Comparison of ENCODE assay signal across 27 cellular contexts in genomic region chr12:40473979-40474378, GRCh38.
DNase-seq lines count a peak whose midpoint lies in the region; ATAC-seq and TF ChIP-seq lines count a peak whose summit lies in the region.
"Had no signal": no experiment of that assay in that cellular context is flagged by ENCODE, and none has a peak within 500 bp of the region (broad histone marks: within the 10 kb centered on the region; RNA-seq: fewer than 3 reads in every experiment).

No MANE protein-coding gene starts in this region.

- H3K9ac ChIP-seq in SK-N-SH = no peak overlapping the region
- H3K9ac ChIP-seq: BLaER1 had no signal

- H3K9me3 ChIP-seq in SK-N-SH = no peaks in the 10 kb centered on the region; the same call in 1 of the 2 replicates
- H3K9me3 ChIP-seq: lower lobe of right lung, right lobe of liver had no signal

- no peak for TF ChIP-seq RAD21 in SK-N-SH (IDR thresholded peaks at IDR 0.05; ENCODE audit: low read length)

- no peak overlapping the region for H3K4me3 ChIP-seq in SK-N-SH (ENCODE audit: low read depth in 2 of 2, low read length in 1 of 2)
- H3K4me3 ChIP-seq: BLaER1, dorsolateral prefrontal cortex, lower lobe of right lung, right lobe of liver had no signal

- peaks cover 4% of the 10 kb centered on the region for H3K36me3 Mint-ChIP-seq in WTC11
- no peaks in the 10 kb centered on the region for H3K36me3 Mint-ChIP-seq in stimulated activated effector memory CD8-positive, alpha-beta T cell treated with anti-CD3 and anti-CD28 coated beads, Interleukin-12 subunit alpha, Interleukin-12 subunit beta, amount 100 ng/mL, for 72 hours

- H3K9me2 ChIP-seq in SK-N-SH = no peaks in the 10 kb centered on the region

- H3K4me2 ChIP-seq in SK-N-SH = no peak overlapping the region
- H3K4me2 ChIP-seq: BLaER1 had no signal

- 72% methylated on average over 6 of the region's 6 CpGs for WGBS in SK-N-SH (ENCODE audit: low lambda C conversion rate)

- H3K27ac Mint-ChIP-seq in WTC11 = no peak overlapping the region
- no peak overlapping the region for H3K27ac Mint-ChIP-seq in stimulated activated effector memory CD8-positive, alpha-beta T cell treated with anti-CD3 and anti-CD28 coated beads, Interleukin-12 subunit alpha, Interleukin-12 subunit beta, amount 100 ng/mL, for 72 hours
- H3K27ac Mint-ChIP-seq: activated naive CD4-positive, alpha-beta T cell treated with anti-CD3 and anti-CD28 coated beads for 36 hours had no signal

- POLR2A ChIA-PET in WTC11 (lab: Charles Lee) = no interaction called here
- POLR2A ChIA-PET in SK-N-SH (lab: Yijun Ruan, JAX) = no interaction called here

- ATAC-seq in HG03439 (IDR thresholded peaks at IDR 0.05; ENCODE audit: unreplicated experiment) (peak; percentile 53), WTC11 (peak; percentile 55), GM18907 (IDR thresholded peaks at IDR 0.05; ENCODE audit: unreplicated experiment) (no peak)
- ATAC-seq in stimulated activated effector memory CD8-positive, alpha-beta T cell treated with anti-CD3 and anti-CD28 coated beads, Interleukin-12 subunit alpha, Interleukin-12 subunit beta, amount 100 ng/mL, for 72 hours = peak; percentile 13
- ATAC-seq: activated T-cell treated with anti-CD3 and anti-CD28 coated beads, Interleukin-2, amount 50 U/mL, for 4 hours; HepG2; lower lobe of right lung; right lobe of liver had no signal

- peaks cover 0 to 3% of the 10 kb centered on the region in 2 experiments; a peak in 2 of 4 replicates for H3K4me1 ChIP-seq in SK-N-SH (ENCODE audit: control insufficient read depth in 1 of 2, insufficient read depth in 2 of 2, low read depth in 1 of 2, low read length in 1 of 2)
- H3K4me1 ChIP-seq: lower lobe of right lung, right lobe of liver had no signal

- no peak overlapping the region for H3K27ac ChIP-seq in SK-N-SH (ENCODE audit: low read depth in 2 of 2, low read length in 1 of 2)
- H3K27ac ChIP-seq: BLaER1, dorsolateral prefrontal cortex, epithelial cell of prostate, lower lobe of right lung, right lobe of liver, RWPE1 had no signal

- no peak for TF ChIP-seq CTCF in WTC11 (IDR thresholded peaks at IDR 0.05)
- no peak for TF ChIP-seq CTCF in SK-N-SH (IDR thresholded peaks at IDR 0.05)

- no peak for TF ChIP-seq EP300 in SK-N-SH (IDR thresholded peaks at IDR 0.05; ENCODE audit: borderline replicate concordance in 1 of 2, low read depth in 1 of 2, low read length in 1 of 2)

- no peaks in the 10 kb centered on the region for H3K27me3 Mint-ChIP-seq in WTC11 (ENCODE audit: low read depth)

- no peaks in the 10 kb centered on the region for H3F3A ChIP-seq in SK-N-SH (replicated peaks; ENCODE audit: insufficient read depth)

- DNase-seq in NCI-H1694 treated with DMSO at 0.1 percent for 48 hours (lab: John Stamatoyannopoulos, UW) (peak; percentile 7), NCI-H1694 (lab: John Stamatoyannopoulos, UW) (no peak), WTC11 (ENCODE audit: low spot score) (no peak), AG08395 (ENCODE audit: low spot score) (no peak), SK-N-SH (no peak)
- DNase-seq in stimulated activated effector memory CD8-positive, alpha-beta T cell treated with anti-CD3 and anti-CD28 coated beads, Interleukin-12 subunit alpha, Interleukin-12 subunit beta, amount 100 ng/mL, for 72 hours (ENCODE audit: low spot score in 2 of 2) = no peak
- DNase-seq: activated CD8-positive, alpha-beta memory T cell treated with anti-CD3 and anti-CD28 coated beads for 24 hours; activated naive CD4-positive, alpha-beta T cell treated with anti-CD3 and anti-CD28 coated beads for 36 hours; activated T-cell treated with anti-CD3 and anti-CD28 coated beads, Interleukin-2, amount 50 U/mL, for 4 hours; amygdala; central memory CD4-positive, alpha-beta T cell; dorsolateral prefrontal cortex; foreskin fibroblast; GOT3; islet precursor cell; lower lobe of right lung; NCI-H1436; occipital lobe; right lobe of liver; stimulated activated CD8-positive, alpha-beta memory T cell treated with anti-CD3 and anti-CD28 coated beads, Interleukin-4, amount 100 ng/mL, for 48 hours; T1000 had no signal

- CTCF ChIA-PET in WTC11 (lab: Charles Lee) = no interaction called here
- CTCF ChIA-PET in SK-N-SH (lab: Yijun Ruan, JAX) = no interaction called here

- H3K4me1 Mint-ChIP-seq in WTC11 = peaks cover 40% of the 10 kb centered on the region
- no peaks in the 10 kb centered on the region for H3K4me1 Mint-ChIP-seq in stimulated activated effector memory CD8-positive, alpha-beta T cell treated with anti-CD3 and anti-CD28 coated beads, Interleukin-12 subunit alpha, Interleukin-12 subunit beta, amount 100 ng/mL, for 72 hours

- H3K4me3 Mint-ChIP-seq in WTC11 = no peak overlapping the region
- H3K4me3 Mint-ChIP-seq in stimulated activated effector memory CD8-positive, alpha-beta T cell treated with anti-CD3 and anti-CD28 coated beads, Interleukin-12 subunit alpha, Interleukin-12 subunit beta, amount 100 ng/mL, for 72 hours = no peak overlapping the region
- H3K4me3 Mint-ChIP-seq: activated naive CD4-positive, alpha-beta T cell treated with anti-CD3 and anti-CD28 coated beads for 36 hours; activated T-cell treated with anti-CD3 and anti-CD28 coated beads, Interleukin-2, amount 50 U/mL, for 4 hours had no signal

- no peaks in the 10 kb centered on the region for H4K20me1 ChIP-seq in SK-N-SH (ENCODE audit: insufficient read depth)
- H4K20me1 ChIP-seq: BLaER1 had no signal

- no peaks in the 10 kb centered on the region for H3K36me3 ChIP-seq in SK-N-SH (replicated peaks in 1 of 2; ENCODE audit: control insufficient read depth in 1 of 2, insufficient read depth in 2 of 2, low read length in 1 of 2)
- H3K36me3 ChIP-seq: BLaER1, lower lobe of right lung, right lobe of liver had no signal

- H3K27me3 ChIP-seq in SK-N-SH (ENCODE audit: insufficient read depth) = no peaks in the 10 kb centered on the region
- H3K27me3 ChIP-seq: BLaER1, right lobe of liver had no signal

- H2AFZ ChIP-seq in SK-N-SH (ENCODE audit: low read depth) = no peak overlapping the region

- peaks cover 5% of the 10 kb centered on the region for H3K9me3 Mint-ChIP-seq in WTC11
- peaks cover 6% of the 10 kb centered on the region for H3K9me3 Mint-ChIP-seq in stimulated activated effector memory CD8-positive, alpha-beta T cell treated with anti-CD3 and anti-CD28 coated beads, Interleukin-12 subunit alpha, Interleukin-12 subunit beta, amount 100 ng/mL, for 72 hours
- H3K9me3 Mint-ChIP-seq: activated T-cell treated with anti-CD3 and anti-CD28 coated beads, Interleukin-2, amount 50 U/mL, for 4 hours had no signal

- no peaks in the 10 kb centered on the region for H3K79me2 ChIP-seq in SK-N-SH (ENCODE audit: insufficient read depth)

TF ChIP-seq in WTC11, 78 proteins besides CTCF, POLR2A, EP300 and RAD21 (continues in another document):
- TF ChIP-seq GTF2I (CRISPR knock-in tag; conservative IDR thresholded peaks at IDR 0.05) (no peak), ZSCAN18 (CRISPR knock-in tag; IDR thresholded peaks at IDR 0.05) (no peak), ZNF671 (CRISPR knock-in tag; IDR thresholded peaks at IDR 0.05) (no peak), MAX (CRISPR knock-in tag; IDR thresholded peaks at IDR 0.05) (no peak), NR2C2 (CRISPR knock-in tag; IDR thresholded peaks at IDR 0.05) (no peak), CBFB (CRISPR knock-in tag; IDR thresholded peaks at IDR 0.05; ENCODE audit: low read depth) (no peak), ZBTB21 (CRISPR knock-in tag; IDR thresholded peaks at IDR 0.05; ENCODE audit: borderline replicate concordance) (no peak)

TF ChIP-seq in SK-N-SH, 30 proteins besides CTCF, POLR2A, EP300 and RAD21 (continues in another document):
- TF ChIP-seq FOXM1 (IDR thresholded peaks at IDR 0.05; ENCODE audit: low read depth) (no peak), YY1 (IDR thresholded peaks at IDR 0.05; ENCODE audit: low read depth) (no peak), JUND (IDR thresholded peaks at IDR 0.05) (no peak), SMC3 (IDR thresholded peaks at IDR 0.05; ENCODE audit: low read depth, low read length) (no peak), MEF2A (IDR thresholded peaks at IDR 0.05; ENCODE audit: borderline replicate concordance, low read depth) (no peak), ZBTB33 (IDR thresholded peaks at IDR 0.05; ENCODE audit: borderline replicate concordance, low read depth) (no peak), TCF12 (IDR thresholded peaks at IDR 0.05) (no peak), RCOR1 (IDR thresholded peaks at IDR 0.05; ENCODE audit: low read length) (no peak), RFX5 (IDR thresholded peaks at IDR 0.05; ENCODE audit: low read length) (no peak), GABPA (IDR thresholded peaks at IDR 0.05; ENCODE audit: low read depth) (no peak), EZH2phosphoT487 (IDR thresholded peaks at IDR 0.05; ENCODE audit: borderline replicate concordance, low read depth) (no peak), SIN3A (IDR thresholded peaks at IDR 0.05; ENCODE audit: borderline replicate concordance, low read depth, low read length) (no peak), NFIC (IDR thresholded peaks at IDR 0.05; ENCODE audit: borderline replicate concordance) (no peak), TEAD4 (IDR thresholded peaks at IDR 0.05; ENCODE audit: borderline replicate concordance, insufficient read depth) (no peak), MAX (IDR thresholded peaks at IDR 0.05; ENCODE audit: low read depth) (no peak), FOSL2 (IDR thresholded peaks at IDR 0.05; ENCODE audit: borderline replicate concordance, low read depth) (no peak), MXI1 (IDR thresholded peaks at IDR 0.05; ENCODE audit: low read depth, low read length) (no peak), TAF1 (IDR thresholded peaks at IDR 0.05; ENCODE audit: borderline replicate concordance, low read depth, low read length) (no peak), RXRA (IDR thresholded peaks at IDR 0.05; ENCODE audit: borderline replicate concordance, low read depth) (no peak)
